1 cellular context compared by ENCODE assay signal in genomic region chr2:200086911-200087310, GRCh38.
TF ChIP-seq lines count a peak whose summit lies in the region.

No MANE protein-coding gene starts in this region.

TF ChIP-seq in H1, 55 proteins besides CTCF, POLR2A, EP300 and RAD21:
- TF ChIP-seq CBX5 (IDR thresholded peaks at IDR 0.05; ENCODE audit: low read depth, low read length), result no peak
- TF ChIP-seq EZH2 (IDR thresholded peaks at IDR 0.05; ENCODE audit: low read depth, low read length, severe bottlenecking), result no peak
- TF ChIP-seq TCF12 (IDR thresholded peaks at IDR 0.05; ENCODE audit: low read depth, low read length), result no peak
- no peak for TF ChIP-seq SP4 (IDR thresholded peaks at IDR 0.05; ENCODE audit: low read length)
- TF ChIP-seq POU5F1 (IDR thresholded peaks at IDR 0.05; ENCODE audit: low read depth, low read length), result no peak
- no peak for TF ChIP-seq GABPA (IDR thresholded peaks at IDR 0.05; ENCODE audit: borderline replicate concordance, insufficient read depth, low read length)
- TF ChIP-seq RFX5 (IDR thresholded peaks at IDR 0.05; ENCODE audit: borderline replicate concordance, low read depth, low read length), result no peak
- TF ChIP-seq RXRA (IDR thresholded peaks at IDR 0.05; ENCODE audit: insufficient read depth, low read depth, low read length), result no peak
- no peak for TF ChIP-seq PHF8 (conservative IDR thresholded peaks at IDR 0.05; ENCODE audit: low read depth, low read length)
- TF ChIP-seq POLR2AphosphoS5 (IDR thresholded peaks at IDR 0.05; ENCODE audit: low read depth, low read length), result no peak
